37 cellular contexts compared by ENCODE assay signal in the genomic region with DNA sequence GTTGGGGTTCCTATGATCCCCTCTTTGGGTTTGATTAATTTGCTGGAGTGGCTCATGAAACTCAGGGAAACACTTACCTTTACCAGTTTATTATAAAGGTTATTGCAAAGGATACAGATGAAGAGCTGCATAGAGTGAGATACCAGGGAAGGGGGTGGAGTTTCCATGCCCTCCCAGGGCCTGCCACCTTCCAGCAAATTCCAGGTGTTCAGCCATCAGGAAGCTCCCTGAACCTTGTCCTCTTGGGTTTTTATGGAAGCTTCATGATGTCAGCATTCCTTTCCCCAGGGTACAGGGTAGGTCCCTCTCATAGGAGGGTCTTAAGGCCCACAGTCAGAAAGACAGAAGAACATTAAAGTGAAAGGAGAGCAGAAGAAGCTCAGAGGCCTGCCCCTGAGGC.
"Had no signal": no experiment of that assay in that cellular context is flagged by ENCODE, and none has a peak within 500 bp of the region (broad histone marks: within the 10 kb centered on the region; RNA-seq: fewer than 3 reads in every experiment).

No MANE protein-coding gene starts in this region.

- H3K36me3 Mint-ChIP-seq: activated CD4-positive, alpha-beta memory T cell treated with anti-CD3 and anti-CD28 coated beads for 36 hours; activated naive CD4-positive, alpha-beta T cell treated with anti-CD3 and anti-CD28 coated beads, Interleukin-2, amount 50 U/mL, for 72 hours; activated naive CD8-positive, alpha-beta T cell treated with anti-CD3 and anti-CD28 coated beads for 36 hours had no signal

- H3K27me3 ChIP-seq: ascending aorta, body of pancreas, brain microvascular endothelial cell, breast epithelium had no signal

- H3K27ac Mint-ChIP-seq: activated B cell treated with CpG ODN at 0.5 μM for 24 hours; activated CD4-positive, alpha-beta memory T cell treated with anti-CD3 and anti-CD28 coated beads for 36 hours; activated CD4-positive, alpha-beta T cell treated with anti-CD3 and anti-CD28 coated beads, Interleukin-2, amount 10 ng/mL, durations not matched to agents 24 days and 14 days; activated CD8-positive, alpha-beta T cell treated with anti-CD3 and anti-CD28 coated beads for 36 hours; activated naive CD4-positive, alpha-beta T cell treated with anti-CD3 and anti-CD28 coated beads for 36 hours; activated naive CD4-positive, alpha-beta T cell treated with anti-CD3 and anti-CD28 coated beads, Interleukin-2, amount 50 U/mL, for 72 hours; activated naive CD8-positive, alpha-beta T cell treated with anti-CD3 and anti-CD28 coated beads for 36 hours; activated T-cell treated with anti-CD3 and anti-CD28 coated beads, Interleukin-2, amount 50 U/mL, for 72 hours; activated T-helper 1 cell treated with anti-CD3 and anti-CD28 coated beads, Interleukin-12 subunit alpha, Interleukin-12 subunit beta, Interleukin-2, Interleukin-4 antibody, amounts not matched to agents 30 ng/mL and 10 ng/mL and 1 ng/mL, durations not matched to agents 14 hours and 24 hours and 36 hours; activated T-helper 17 cell treated with anti-CD3 and anti-CD28 coated beads, Interleukin-2, amount 50 U/mL, for 72 hours; T-helper 1 cell treated with Interleukin-12 subunit alpha and Interleukin-12 subunit beta and Interleukin-4 antibody, amounts not matched to agents 30 μg/mL and 1 μg/mL, for 36 hours; T-helper 2 cell treated with Interferon-gamma antibody and Interleukin-4, amounts not matched to agents 5 μg/mL and 100 μg/mL, for 36 hours had no signal

- H3K27ac ChIP-seq: ascending aorta, body of pancreas, brain microvascular endothelial cell, breast epithelium, VCaP had no signal

- FAIRE-seq: TTC549 had no signal

- H3K4me3 Mint-ChIP-seq: activated B cell treated with CpG ODN at 0.5 μM for 24 hours; activated CD4-positive, alpha-beta memory T cell treated with anti-CD3 and anti-CD28 coated beads for 36 hours; activated CD4-positive, alpha-beta T cell treated with anti-CD3 and anti-CD28 coated beads, Interleukin-2, amount 10 ng/mL, durations not matched to agents 24 days and 14 days; activated CD8-positive, alpha-beta T cell treated with anti-CD3 and anti-CD28 coated beads for 36 hours; activated naive CD4-positive, alpha-beta T cell treated with anti-CD3 and anti-CD28 coated beads for 36 hours; activated naive CD8-positive, alpha-beta T cell treated with anti-CD3 and anti-CD28 coated beads for 36 hours; activated T-cell treated with anti-CD3 and anti-CD28 coated beads, Interleukin-2, amount 50 U/mL, for 4 hours; activated T-cell treated with anti-CD3 and anti-CD28 coated beads, Interleukin-2, amount 50 U/mL, for 72 hours; activated T-helper 1 cell treated with anti-CD3 and anti-CD28 coated beads, Interleukin-12 subunit alpha, Interleukin-12 subunit beta, Interleukin-2, Interleukin-4 antibody, amounts not matched to agents 30 ng/mL and 10 ng/mL and 1 ng/mL, durations not matched to agents 14 hours and 24 hours and 36 hours; activated T-helper 17 cell treated with anti-CD3 and anti-CD28 coated beads, Interleukin-2, amount 50 U/mL, for 72 hours; T-helper 1 cell treated with Interleukin-12 subunit alpha and Interleukin-12 subunit beta and Interleukin-4 antibody, amounts not matched to agents 30 μg/mL and 1 μg/mL, for 36 hours; T-helper 2 cell treated with Interferon-gamma antibody and Interleukin-4, amounts not matched to agents 5 μg/mL and 100 μg/mL, for 36 hours had no signal

- H3K9me3 Mint-ChIP-seq: activated B cell treated with CpG ODN at 0.5 μM for 24 hours; activated CD4-positive, alpha-beta memory T cell treated with anti-CD3 and anti-CD28 coated beads for 36 hours; activated CD4-positive, alpha-beta T cell treated with anti-CD3 and anti-CD28 coated beads, Interleukin-2, amount 10 ng/mL, durations not matched to agents 24 days and 14 days; activated CD8-positive, alpha-beta T cell treated with anti-CD3 and anti-CD28 coated beads for 36 hours; activated naive CD8-positive, alpha-beta T cell treated with anti-CD3 and anti-CD28 coated beads for 36 hours; activated T-cell treated with anti-CD3 and anti-CD28 coated beads, Interleukin-2, amount 50 U/mL, for 4 hours; activated T-helper 1 cell treated with anti-CD3 and anti-CD28 coated beads, Interleukin-12 subunit alpha, Interleukin-12 subunit beta, Interleukin-2, Interleukin-4 antibody, amounts not matched to agents 30 ng/mL and 10 ng/mL and 1 ng/mL, durations not matched to agents 14 hours and 24 hours and 36 hours; T-helper 1 cell treated with Interleukin-12 subunit alpha and Interleukin-12 subunit beta and Interleukin-4 antibody, amounts not matched to agents 30 μg/mL and 1 μg/mL, for 36 hours had no signal

- H3K9me3 ChIP-seq: ascending aorta, body of pancreas, breast epithelium had no signal

- H3K36me3 ChIP-seq: ascending aorta, brain microvascular endothelial cell, breast epithelium had no signal

- H3K4me1 Mint-ChIP-seq: activated B cell treated with CpG ODN at 0.5 μM for 24 hours; activated CD4-positive, alpha-beta T cell treated with anti-CD3 and anti-CD28 coated beads, Interleukin-2, amount 10 ng/mL, durations not matched to agents 24 days and 14 days; activated naive CD8-positive, alpha-beta T cell treated with anti-CD3 and anti-CD28 coated beads for 36 hours; activated T-helper 17 cell treated with anti-CD3 and anti-CD28 coated beads, Interleukin-2, amount 50 U/mL, for 72 hours had no signal

- H3K27me3 Mint-ChIP-seq: activated B cell treated with CpG ODN at 0.5 μM for 24 hours; activated CD4-positive, alpha-beta memory T cell treated with anti-CD3 and anti-CD28 coated beads for 36 hours; activated CD4-positive, alpha-beta T cell treated with anti-CD3 and anti-CD28 coated beads, Interleukin-2, amount 10 ng/mL, durations not matched to agents 24 days and 14 days; activated CD8-positive, alpha-beta T cell treated with anti-CD3 and anti-CD28 coated beads for 36 hours; activated naive CD8-positive, alpha-beta T cell treated with anti-CD3 and anti-CD28 coated beads for 36 hours; activated T-helper 17 cell treated with anti-CD3 and anti-CD28 coated beads, Interleukin-2, amount 50 U/mL, for 72 hours had no signal

- H3K4me1 ChIP-seq: ascending aorta, body of pancreas, breast epithelium had no signal

- H3K4me3 ChIP-seq: ascending aorta, body of pancreas, breast epithelium had no signal

- DNase-seq: activated B cell treated with CpG ODN at 0.5 μM for 24 hours; activated CD4-positive, alpha-beta memory T cell treated with anti-CD3 and anti-CD28 coated beads for 36 hours; activated CD4-positive, alpha-beta T cell treated with anti-CD3 and anti-CD28 coated beads for 4 hours; activated CD4-positive, alpha-beta T cell treated with anti-CD3 and anti-CD28 coated beads, Interleukin-2, amount 50 U/mL, for 1 hour; activated CD4-positive, alpha-beta T cell treated with anti-CD3 and anti-CD28 coated beads, Interleukin-2, amount 50 U/mL, for 4 hours; activated CD4-positive, CD25-positive, alpha-beta regulatory T cell treated with anti-CD3 and anti-CD28 coated beads, Interleukin-2, amount 50 U/mL, for 72 hours; activated CD8-positive, alpha-beta memory T cell treated with anti-CD3 and anti-CD28 coated beads, Interleukin-2, amount 50 U/mL, for 4 hours; activated CD8-positive, alpha-beta T cell treated with anti-CD3 and anti-CD28 coated beads for 36 hours; activated effector memory CD4-positive, alpha-beta T cell treated with anti-CD3 and anti-CD28 coated beads, Interleukin-2, amount 50 U/mL, for 16 hours; activated gamma-delta T cell treated with Interleukin-2 at 50 U/mL for 16 hours; activated naive CD4-positive, alpha-beta T cell; activated naive CD4-positive, alpha-beta T cell treated with anti-CD3 and anti-CD28 coated beads for 36 hours; activated naive CD4-positive, alpha-beta T cell treated with anti-CD3 and anti-CD28 coated beads, Interleukin-2, amount 50 U/mL, for 16 hours; activated naive CD8-positive, alpha-beta T cell treated with anti-CD3 and anti-CD28 coated beads for 36 hours; activated T-cell treated with anti-CD3 and anti-CD28 coated beads for 4 hours; activated T-cell treated with anti-CD3 and anti-CD28 coated beads, Interleukin-2, amount 50 U/mL, for 1 hour; activated T-cell treated with anti-CD3 and anti-CD28 coated beads, Interleukin-2, amount 50 U/mL, for 4 hours; activated T-cell treated with anti-CD3 and anti-CD28 coated beads, Interleukin-2, amount 50 U/mL, for 72 hours; amygdala; anterior cingulate cortex; body of pancreas; brain microvascular endothelial cell; central memory CD4-positive, alpha-beta T cell; SW 1271; T-helper 1 cell; T-helper 2 cell; T-helper 9 cell had no signal
